In the genomic region with DNA sequence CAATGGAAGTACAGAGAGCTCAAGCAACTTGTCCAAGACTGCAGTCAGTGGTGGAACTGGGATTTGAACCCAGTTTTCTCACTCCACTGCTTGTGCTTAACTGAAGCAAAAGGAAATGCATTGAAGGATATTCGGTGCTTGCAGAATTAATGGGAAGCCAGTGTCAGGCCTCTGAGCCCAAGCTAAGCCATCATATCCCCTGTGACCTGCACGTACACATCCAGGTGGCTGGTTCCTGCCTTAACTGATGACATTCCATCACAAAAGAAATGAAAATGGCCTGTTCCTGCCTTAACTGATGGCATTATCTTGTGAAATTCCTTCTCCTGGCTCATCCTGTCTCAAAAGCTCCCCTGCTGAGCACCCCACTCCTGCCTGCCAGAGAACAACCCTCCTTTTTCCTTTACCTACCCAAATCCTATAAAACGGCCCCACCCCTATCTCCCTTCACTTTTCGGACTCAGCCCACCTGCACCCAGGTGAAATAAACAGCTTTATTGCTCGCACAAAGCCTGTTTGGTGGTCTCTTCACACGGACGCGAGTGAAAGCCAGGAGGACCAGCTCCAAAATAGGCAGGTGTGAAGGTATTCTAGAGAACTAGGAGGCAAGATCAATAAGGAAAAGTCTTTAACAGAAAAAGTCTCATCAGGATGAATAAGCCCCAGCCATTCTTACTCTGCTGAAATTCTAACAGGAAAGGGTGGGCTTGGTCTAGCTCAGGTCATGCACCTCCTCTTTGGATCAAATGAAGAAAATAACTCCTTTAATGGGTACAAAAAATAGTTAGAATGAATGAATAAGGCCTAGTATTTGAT, we compare ENCODE assay signal across 2 cellular contexts. TPM values are rescaled to one million over a fixed set of nuclear protein-coding genes. Genes with fewer than 3 reads are reported as not detected.
"Had no signal": no experiment of that assay in that cellular context is flagged by ENCODE, and none has a peak within 500 bp of the region (broad histone marks: within the 10 kb centered on the region; RNA-seq: fewer than 3 reads in every experiment).

No MANE protein-coding gene starts in this region.

RNA-seq across cellular contexts. Expression of a gene that starts 27.3 kb away (rescaled TPM):
- total RNA-seq: OCI-LY7, PC-9 had no signal
